ENCODE assay signal across 1 cellular context in genomic region chr7:32539917-32540544, GRCh38.
TF ChIP-seq lines count a peak whose summit lies in the region.

No MANE protein-coding gene starts in this region.

TF ChIP-seq in K562, 482 proteins besides CTCF, POLR2A, EP300 and RAD21 (continues in another document):
- TF ChIP-seq BDP1 (IDR thresholded peaks at IDR 0.05; ENCODE audit: insufficient read depth, insufficient read length) (no peak), FOS (IDR thresholded peaks at IDR 0.05; ENCODE audit: extremely low read depth, insufficient read length) (no peak), CBFA2T2 (conservative IDR thresholded peaks at IDR 0.05) (0 out of 2 replicates have a peak, but pooled peaks have one; percentile 25), ILF3 (IDR thresholded peaks at IDR 0.05; ENCODE audit: borderline replicate concordance) (no peak), ZNF184 (CRISPR knock-in tag; IDR thresholded peaks at IDR 0.05) (no peak), SAFB (IDR thresholded peaks at IDR 0.05; ENCODE audit: borderline replicate concordance, low read depth, low read length) (no peak), HCFC1 (IDR thresholded peaks at IDR 0.05; ENCODE audit: low read depth, low read length) (no peak), TEAD4 (IDR thresholded peaks at IDR 0.05; ENCODE audit: low read length) (peak; percentile 85), TEAD4 (CRISPR knock-in tag; IDR thresholded peaks at IDR 0.05; ENCODE audit: borderline replicate concordance) (no peak), EHMT2 (IDR thresholded peaks at IDR 0.05) (0 out of 2 replicates have a peak, but pooled peaks have one; percentile 20), ZNF239 (CRISPR knock-in tag; IDR thresholded peaks at IDR 0.05) (no peak), CBFA2T3 (IDR thresholded peaks at IDR 0.05) (peak; percentile 62), ZNF57 (CRISPR knock-in tag; IDR thresholded peaks at IDR 0.05) (no peak), ZNF23 (CRISPR knock-in tag; IDR thresholded peaks at IDR 0.05) (no peak), SMARCE1 (IDR thresholded peaks at IDR 0.05) (peak; percentile 50; the same call in 1 of the 2 replicates), C11orf30 (IDR thresholded peaks at IDR 0.05; ENCODE audit: low read depth) (peak; percentile 54; the same call in 1 of the 2 replicates), ELF1 (tag; IDR thresholded peaks at IDR 0.05) (no peak), KDM1A (IDR thresholded peaks at IDR 0.05) (0 out of 4 replicates have a peak, but pooled peaks of 1 of the 2 experiments have one; percentile 12), SMARCC2 (IDR thresholded peaks at IDR 0.05; ENCODE audit: low read depth) (no peak), FOXJ2 (tag; IDR thresholded peaks at IDR 0.05) (no peak), CHAMP1 (IDR thresholded peaks at IDR 0.05) (no peak), YY1 (IDR thresholded peaks at IDR 0.05; ENCODE audit: borderline replicate concordance in 1 of 3, control insufficient read depth in 1 of 3, extremely low read depth in 1 of 3, insufficient read depth in 3 of 3, insufficient read length in 1 of 3, insufficient replicate concordance in 2 of 3, low read depth in 1 of 3, low read length in 2 of 3) (no peak), ATF3 (IDR thresholded peaks at IDR 0.05) (no peak; the same call in 1 of the 2 replicates), ATF3 (CRISPR knock-in tag; conservative IDR thresholded peaks at IDR 0.05) (no peak), ESRRB (CRISPR knock-in tag; IDR thresholded peaks at IDR 0.05; ENCODE audit: borderline replicate concordance) (no peak), SNIP1 (IDR thresholded peaks at IDR 0.05; ENCODE audit: low read depth) (no peak), FOXA1 (IDR thresholded peaks at IDR 0.05; ENCODE audit: borderline replicate concordance) (no peak), POLR2B (IDR thresholded peaks at IDR 0.05; ENCODE audit: low read depth, partially characterized antibody) (no peak), ARID4B (CRISPR knock-in tag; IDR thresholded peaks at IDR 0.05) (no peak), CBX5 (IDR thresholded peaks at IDR 0.05; ENCODE audit: borderline replicate concordance, low read depth) (no peak), SREBF1 (IDR thresholded peaks at IDR 0.05; ENCODE audit: borderline replicate concordance, low read depth, low read length) (no peak), ZNF217 (CRISPR knock-in tag; IDR thresholded peaks at IDR 0.05) (no peak), ARID1B (IDR thresholded peaks at IDR 0.05) (peak; percentile 71), ILK (tag; IDR thresholded peaks at IDR 0.05; ENCODE audit: borderline replicate concordance, low read depth) (no peak), SRSF3 (IDR thresholded peaks at IDR 0.05; ENCODE audit: insufficient read depth, low read length) (no peak), PRPF4 (IDR thresholded peaks at IDR 0.05; ENCODE audit: insufficient read depth, low read depth, low read length, poor library complexity, severe bottlenecking) (no peak), RB1 (IDR thresholded peaks at IDR 0.05; ENCODE audit: low read depth) (no peak), TCF7 (IDR thresholded peaks at IDR 0.05; ENCODE audit: borderline replicate concordance) (no peak), MAFG (tag; conservative IDR thresholded peaks at IDR 0.05) (peak; percentile 62), PCBP2 (IDR thresholded peaks at IDR 0.05; ENCODE audit: low read depth, low read length, poor library complexity, severe bottlenecking) (no peak), HNRNPL (IDR thresholded peaks at IDR 0.05; ENCODE audit: low read depth, low read length) (no peak), GABPA (tag; conservative IDR thresholded peaks at IDR 0.05; ENCODE audit: low read depth) (no peak), MAFF (IDR thresholded peaks at IDR 0.05; ENCODE audit: low read length) (no peak; the same call in 1 of the 2 replicates), ZBTB8A (IDR thresholded peaks at IDR 0.05; ENCODE audit: partially characterized antibody) (no peak), ZBTB1 (CRISPR knock-in tag; IDR thresholded peaks at IDR 0.05; ENCODE audit: borderline replicate concordance, low read depth) (no peak)
- TF ChIP-seq, protein P1, sequence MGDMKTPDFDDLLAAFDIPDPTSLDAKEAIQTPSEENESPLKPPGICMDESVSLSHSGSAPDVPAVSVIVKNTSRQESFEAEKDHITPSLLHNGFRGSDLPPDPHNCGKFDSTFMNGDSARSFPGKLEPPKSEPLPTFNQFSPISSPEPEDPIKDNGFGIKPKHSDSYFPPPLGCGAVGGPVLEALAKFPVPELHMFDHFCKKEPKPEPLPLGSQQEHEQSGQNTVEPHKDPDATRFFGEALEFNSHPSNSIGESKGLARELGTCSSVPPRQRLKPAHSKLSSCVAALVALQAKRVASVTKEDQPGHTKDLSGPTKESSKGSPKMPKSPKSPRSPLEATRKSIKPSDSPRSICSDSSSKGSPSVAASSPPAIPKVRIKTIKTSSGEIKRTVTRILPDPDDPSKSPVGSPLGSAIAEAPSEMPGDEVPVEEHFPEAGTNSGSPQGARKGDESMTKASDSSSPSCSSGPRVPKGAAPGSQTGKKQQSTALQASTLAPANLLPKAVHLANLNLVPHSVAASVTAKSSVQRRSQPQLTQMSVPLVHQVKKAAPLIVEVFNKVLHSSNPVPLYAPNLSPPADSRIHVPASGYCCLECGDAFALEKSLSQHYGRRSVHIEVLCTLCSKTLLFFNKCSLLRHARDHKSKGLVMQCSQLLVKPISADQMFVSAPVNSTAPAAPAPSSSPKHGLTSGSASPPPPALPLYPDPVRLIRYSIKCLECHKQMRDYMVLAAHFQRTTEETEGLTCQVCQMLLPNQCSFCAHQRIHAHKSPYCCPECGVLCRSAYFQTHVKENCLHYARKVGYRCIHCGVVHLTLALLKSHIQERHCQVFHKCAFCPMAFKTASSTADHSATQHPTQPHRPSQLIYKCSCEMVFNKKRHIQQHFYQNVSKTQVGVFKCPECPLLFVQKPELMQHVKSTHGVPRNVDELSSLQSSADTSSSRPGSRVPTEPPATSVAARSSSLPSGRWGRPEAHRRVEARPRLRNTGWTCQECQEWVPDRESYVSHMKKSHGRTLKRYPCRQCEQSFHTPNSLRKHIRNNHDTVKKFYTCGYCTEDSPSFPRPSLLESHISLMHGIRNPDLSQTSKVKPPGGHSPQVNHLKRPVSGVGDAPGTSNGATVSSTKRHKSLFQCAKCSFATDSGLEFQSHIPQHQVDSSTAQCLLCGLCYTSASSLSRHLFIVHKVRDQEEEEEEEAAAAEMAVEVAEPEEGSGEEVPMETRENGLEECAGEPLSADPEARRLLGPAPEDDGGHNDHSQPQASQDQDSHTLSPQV (IDR thresholded peaks at IDR 0.05), result no peak
- TF ChIP-seq, protein P2, sequence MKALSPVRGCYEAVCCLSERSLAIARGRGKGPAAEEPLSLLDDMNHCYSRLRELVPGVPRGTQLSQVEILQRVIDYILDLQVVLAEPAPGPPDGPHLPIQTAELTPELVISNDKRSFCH (CRISPR knock-in tag; IDR thresholded peaks at IDR 0.05), result no peak
- TF ChIP-seq, protein P2 (tag; IDR thresholded peaks at IDR 0.05), result no peak
- TF ChIP-seq, protein P3, sequence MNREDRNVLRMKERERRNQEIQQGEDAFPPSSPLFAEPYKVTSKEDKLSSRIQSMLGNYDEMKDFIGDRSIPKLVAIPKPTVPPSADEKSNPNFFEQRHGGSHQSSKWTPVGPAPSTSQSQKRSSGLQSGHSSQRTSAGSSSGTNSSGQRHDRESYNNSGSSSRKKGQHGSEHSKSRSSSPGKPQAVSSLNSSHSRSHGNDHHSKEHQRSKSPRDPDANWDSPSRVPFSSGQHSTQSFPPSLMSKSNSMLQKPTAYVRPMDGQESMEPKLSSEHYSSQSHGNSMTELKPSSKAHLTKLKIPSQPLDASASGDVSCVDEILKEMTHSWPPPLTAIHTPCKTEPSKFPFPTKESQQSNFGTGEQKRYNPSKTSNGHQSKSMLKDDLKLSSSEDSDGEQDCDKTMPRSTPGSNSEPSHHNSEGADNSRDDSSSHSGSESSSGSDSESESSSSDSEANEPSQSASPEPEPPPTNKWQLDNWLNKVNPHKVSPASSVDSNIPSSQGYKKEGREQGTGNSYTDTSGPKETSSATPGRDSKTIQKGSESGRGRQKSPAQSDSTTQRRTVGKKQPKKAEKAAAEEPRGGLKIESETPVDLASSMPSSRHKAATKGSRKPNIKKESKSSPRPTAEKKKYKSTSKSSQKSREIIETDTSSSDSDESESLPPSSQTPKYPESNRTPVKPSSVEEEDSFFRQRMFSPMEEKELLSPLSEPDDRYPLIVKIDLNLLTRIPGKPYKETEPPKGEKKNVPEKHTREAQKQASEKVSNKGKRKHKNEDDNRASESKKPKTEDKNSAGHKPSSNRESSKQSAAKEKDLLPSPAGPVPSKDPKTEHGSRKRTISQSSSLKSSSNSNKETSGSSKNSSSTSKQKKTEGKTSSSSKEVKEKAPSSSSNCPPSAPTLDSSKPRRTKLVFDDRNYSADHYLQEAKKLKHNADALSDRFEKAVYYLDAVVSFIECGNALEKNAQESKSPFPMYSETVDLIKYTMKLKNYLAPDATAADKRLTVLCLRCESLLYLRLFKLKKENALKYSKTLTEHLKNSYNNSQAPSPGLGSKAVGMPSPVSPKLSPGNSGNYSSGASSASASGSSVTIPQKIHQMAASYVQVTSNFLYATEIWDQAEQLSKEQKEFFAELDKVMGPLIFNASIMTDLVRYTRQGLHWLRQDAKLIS (CRISPR knock-in tag; IDR thresholded peaks at IDR 0.05), result no peak
- TF ChIP-seq, protein P4, sequence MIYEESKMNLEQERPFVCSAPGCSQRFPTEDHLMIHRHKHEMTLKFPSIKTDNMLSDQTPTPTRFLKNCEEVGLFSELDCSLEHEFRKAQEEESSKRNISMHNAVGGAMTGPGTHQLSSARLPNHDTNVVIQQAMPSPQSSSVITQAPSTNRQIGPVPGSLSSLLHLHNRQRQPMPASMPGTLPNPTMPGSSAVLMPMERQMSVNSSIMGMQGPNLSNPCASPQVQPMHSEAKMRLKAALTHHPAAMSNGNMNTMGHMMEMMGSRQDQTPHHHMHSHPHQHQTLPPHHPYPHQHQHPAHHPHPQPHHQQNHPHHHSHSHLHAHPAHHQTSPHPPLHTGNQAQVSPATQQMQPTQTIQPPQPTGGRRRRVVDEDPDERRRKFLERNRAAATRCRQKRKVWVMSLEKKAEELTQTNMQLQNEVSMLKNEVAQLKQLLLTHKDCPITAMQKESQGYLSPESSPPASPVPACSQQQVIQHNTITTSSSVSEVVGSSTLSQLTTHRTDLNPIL (CRISPR knock-in tag; IDR thresholded peaks at IDR 0.05), result no peak
- TF ChIP-seq, protein P5, sequence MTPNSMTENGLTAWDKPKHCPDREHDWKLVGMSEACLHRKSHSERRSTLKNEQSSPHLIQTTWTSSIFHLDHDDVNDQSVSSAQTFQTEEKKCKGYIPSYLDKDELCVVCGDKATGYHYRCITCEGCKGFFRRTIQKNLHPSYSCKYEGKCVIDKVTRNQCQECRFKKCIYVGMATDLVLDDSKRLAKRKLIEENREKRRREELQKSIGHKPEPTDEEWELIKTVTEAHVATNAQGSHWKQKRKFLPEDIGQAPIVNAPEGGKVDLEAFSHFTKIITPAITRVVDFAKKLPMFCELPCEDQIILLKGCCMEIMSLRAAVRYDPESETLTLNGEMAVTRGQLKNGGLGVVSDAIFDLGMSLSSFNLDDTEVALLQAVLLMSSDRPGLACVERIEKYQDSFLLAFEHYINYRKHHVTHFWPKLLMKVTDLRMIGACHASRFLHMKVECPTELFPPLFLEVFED (CRISPR knock-in tag; conservative IDR thresholded peaks at IDR 0.05), result no peak
